In genomic region chr5:32283539-32284377, GRCh38 we compare ENCODE assay signal across 7 cellular contexts. TPM values are rescaled to one million over a fixed set of nuclear protein-coding genes. Genes with fewer than 3 reads are reported as not detected.
DNase-seq lines count a peak whose midpoint lies in the region; ATAC-seq lines count a peak whose summit lies in the region.

No MANE protein-coding gene starts in this region.

- intact Hi-C loops in activated T-helper 1 cell treated with anti-CD3 and anti-CD28 coated beads, Interleukin-12 subunit alpha, Interleukin-12 subunit beta, Interleukin-2, Interleukin-4 antibody, amounts not matched to agents 30 ng/mL and 10 ng/mL and 1 ng/mL, durations not matched to agents 14 hours and 24 hours and 36 hours (cut with micrococcal nuclease), result loop anchor here (1.0 to 5.0 kb wide), 3 partner anchors 71 to 248 kb away; partner anchors contain the start of gene ZFR

- H3K4me1 Mint-ChIP-seq in activated T-helper 1 cell treated with anti-CD3 and anti-CD28 coated beads, Interleukin-12 subunit alpha, Interleukin-12 subunit beta, Interleukin-2, Interleukin-4 antibody, amounts not matched to agents 30 ng/mL and 10 ng/mL and 1 ng/mL, durations not matched to agents 14 hours and 24 hours and 36 hours (ENCODE audit: low read depth), result peaks cover 54% of the 10 kb centered on the region
- H3K4me1 Mint-ChIP-seq in natural killer cell treated with Interleukin-12 subunit alpha and Interleukin-12 subunit beta and Interleukin-15 and Interleukin-18, amount 100 ng/mL, for 72 hours (ENCODE audit: low read depth in 2 of 2), result peaks cover 49 to 61% of the 10 kb centered on the region in 2 donors

- DNase-seq in activated T-helper 1 cell treated with anti-CD3 and anti-CD28 coated beads, Interleukin-12 subunit alpha, Interleukin-12 subunit beta, Interleukin-2, Interleukin-4 antibody, amounts not matched to agents 30 ng/mL and 10 ng/mL and 1 ng/mL, durations not matched to agents 14 hours and 24 hours and 36 hours (ENCODE audit: low spot score), result no peak
- peak; percentile 70 for DNase-seq in natural killer cell treated with Interleukin-12 subunit alpha and Interleukin-12 subunit beta and Interleukin-15 and Interleukin-18, amount 100 ng/mL, for 72 hours (ENCODE audit: low spot score)
- DNase-seq in NCI-H524 treated with DMSO at 0.1 percent for 48 hours (lab: John Stamatoyannopoulos, UW) (no peak), NAMALWA (ENCODE audit: low spot score) (no peak), UCSD-AML1 (lab: John Stamatoyannopoulos, UW; ENCODE audit: unreplicated experiment) (no peak)

- no peak overlapping the region for H3K4me3 Mint-ChIP-seq in activated T-helper 1 cell treated with anti-CD3 and anti-CD28 coated beads, Interleukin-12 subunit alpha, Interleukin-12 subunit beta, Interleukin-2, Interleukin-4 antibody, amounts not matched to agents 30 ng/mL and 10 ng/mL and 1 ng/mL, durations not matched to agents 14 hours and 24 hours and 36 hours
- H3K4me3 Mint-ChIP-seq in natural killer cell treated with Interleukin-12 subunit alpha and Interleukin-12 subunit beta and Interleukin-15 and Interleukin-18, amount 100 ng/mL, for 72 hours, result peak overlapping the region; percentile 14

- H3K9me3 Mint-ChIP-seq in activated T-helper 1 cell treated with anti-CD3 and anti-CD28 coated beads, Interleukin-12 subunit alpha, Interleukin-12 subunit beta, Interleukin-2, Interleukin-4 antibody, amounts not matched to agents 30 ng/mL and 10 ng/mL and 1 ng/mL, durations not matched to agents 14 hours and 24 hours and 36 hours, result peaks cover 5% of the 10 kb centered on the region
- H3K9me3 Mint-ChIP-seq in natural killer cell treated with Interleukin-12 subunit alpha and Interleukin-12 subunit beta and Interleukin-15 and Interleukin-18, amount 100 ng/mL, for 72 hours, result no peaks in the 10 kb centered on the region

- ATAC-seq in GM19351 (IDR thresholded peaks at IDR 0.05; ENCODE audit: unreplicated experiment), result peak; percentile 68
- peak; percentile 52 for ATAC-seq in HG02938 (IDR thresholded peaks at IDR 0.05; ENCODE audit: unreplicated experiment)
- peak; percentile 88 to 92 for ATAC-seq in natural killer cell treated with Interleukin-12 subunit alpha and Interleukin-12 subunit beta and Interleukin-15 and Interleukin-18, amount 100 ng/mL, for 72 hours

- H3K27me3 Mint-ChIP-seq in activated T-helper 1 cell treated with anti-CD3 and anti-CD28 coated beads, Interleukin-12 subunit alpha, Interleukin-12 subunit beta, Interleukin-2, Interleukin-4 antibody, amounts not matched to agents 30 ng/mL and 10 ng/mL and 1 ng/mL, durations not matched to agents 14 hours and 24 hours and 36 hours (ENCODE audit: insufficient read depth), result no peaks in the 10 kb centered on the region
- no peaks in the 10 kb centered on the region for H3K27me3 Mint-ChIP-seq in natural killer cell treated with Interleukin-12 subunit alpha and Interleukin-12 subunit beta and Interleukin-15 and Interleukin-18, amount 100 ng/mL, for 72 hours

- peaks cover 17% of the 10 kb centered on the region for H3K36me3 Mint-ChIP-seq in activated T-helper 1 cell treated with anti-CD3 and anti-CD28 coated beads, Interleukin-12 subunit alpha, Interleukin-12 subunit beta, Interleukin-2, Interleukin-4 antibody, amounts not matched to agents 30 ng/mL and 10 ng/mL and 1 ng/mL, durations not matched to agents 14 hours and 24 hours and 36 hours (ENCODE audit: low read depth)
- no peaks in the 10 kb centered on the region for H3K36me3 Mint-ChIP-seq in natural killer cell treated with Interleukin-12 subunit alpha and Interleukin-12 subunit beta and Interleukin-15 and Interleukin-18, amount 100 ng/mL, for 72 hours

- peak overlapping the region; percentile 53 for H3K27ac Mint-ChIP-seq in activated T-helper 1 cell treated with anti-CD3 and anti-CD28 coated beads, Interleukin-12 subunit alpha, Interleukin-12 subunit beta, Interleukin-2, Interleukin-4 antibody, amounts not matched to agents 30 ng/mL and 10 ng/mL and 1 ng/mL, durations not matched to agents 14 hours and 24 hours and 36 hours
- peak overlapping the region in 1 of 2 donors; percentile 63 for H3K27ac Mint-ChIP-seq in natural killer cell treated with Interleukin-12 subunit alpha and Interleukin-12 subunit beta and Interleukin-15 and Interleukin-18, amount 100 ng/mL, for 72 hours

RNA-seq across cellular contexts. Expression of gene MTMR12, which starts 29.0 kb away (rescaled TPM):
- total RNA-seq in activated T-helper 1 cell treated with anti-CD3 and anti-CD28 coated beads, Interleukin-12 subunit alpha, Interleukin-12 subunit beta, Interleukin-2, Interleukin-4 antibody, amounts not matched to agents 30 ng/mL and 10 ng/mL and 1 ng/mL, durations not matched to agents 14 hours and 24 hours and 36 hours, result 26.2 and 29.9 TPM in 2 replicates
- total RNA-seq in natural killer cell treated with Interleukin-12 subunit alpha and Interleukin-12 subunit beta and Interleukin-15 and Interleukin-18, amount 100 ng/mL, for 72 hours, result 10 to 100 TPM; 28.8 to 31.9 TPM
